In genomic region chr3:43105597-43106292, GRCh38 we compare ENCODE assay signal across 1 cellular context.
TF ChIP-seq lines count a peak whose summit lies in the region.

POMGNT2 (minus strand) TSS chr3:43106079; CDS start chr3:43081431, 24,648 bp downstream.

TF ChIP-seq in HEK293, 187 proteins besides CTCF, POLR2A, EP300 and RAD21 (continued from another document):
- TF ChIP-seq INSM2 (tag by site-specific recombination; IDR thresholded peaks at IDR 0.05) (no peak), ZNF623 (tag by site-specific recombination; IDR thresholded peaks at IDR 0.05) (no peak), ZBTB26 (tag by site-specific recombination; optimal IDR thresholded peaks at IDR 0.05) (peak; percentile 70), HOXC10 (CRISPR knock-in tag; IDR thresholded peaks at IDR 0.05) (no peak), ZSCAN16 (tag by site-specific recombination; IDR thresholded peaks at IDR 0.05) (no peak), ZNF530 (tag by site-specific recombination; IDR thresholded peaks at IDR 0.05; ENCODE audit: low read depth) (no peak), ZBTB10 (tag by site-specific recombination; IDR thresholded peaks at IDR 0.05) (no peak), ZNF76 (tag by site-specific recombination; IDR thresholded peaks at IDR 0.05; ENCODE audit: borderline replicate concordance, low read depth) (peak; percentile 85), ZNF350 (tag by site-specific recombination; IDR thresholded peaks at IDR 0.05) (no peak), ZNF449 (tag by site-specific recombination; IDR thresholded peaks at IDR 0.05) (no peak), ZBTB11 (tag by site-specific recombination; conservative IDR thresholded peaks at IDR 0.05; ENCODE audit: low read depth) (no peak), ZNF211 (tag by site-specific recombination; IDR thresholded peaks at IDR 0.05; ENCODE audit: low read depth) (no peak), ZNF266 (tag by site-specific recombination; IDR thresholded peaks at IDR 0.05; ENCODE audit: low read depth) (no peak)
TF ChIP-seq in HEK293: peak in this region for 19.
